Comparison of ENCODE assay signal across 20 cellular contexts in genomic region chr4:125573368-125573767, GRCh38.
"Had no signal": no experiment of that assay in that cellular context is flagged by ENCODE, and none has a peak within 500 bp of the region (broad histone marks: within the 10 kb centered on the region; RNA-seq: fewer than 3 reads in every experiment).

No MANE protein-coding gene starts in this region.

- DNase-seq: Karpas-422, KG1, MG63, NCI-H1092, NCI-H1436 treated with DMSO at 0.1 percent for 48 hours, NCI-H1694, NCI-H187 treated with DMSO at 0.1 percent for 48 hours, NCI-H2081, NCI-H2107, NCI-H2227 treated with DMSO at 0.1 percent for 48 hours, NCI-H524, NCI-H526 treated with DMSO at 0.1 percent for 48 hours, NCI-H748 treated with DMSO at 0.1 percent for 48 hours, PC-3, SHP77, SK-N-SH, SW 1271, T-cell had no signal

- H3K4me3 ChIP-seq: MG63 had no signal

- H3K9ac ChIP-seq: SK-N-SH had no signal

- H3K4me2 ChIP-seq: SK-N-SH had no signal

- H3K9me3 ChIP-seq: MG63, SK-N-SH had no signal

- H3K27me3 ChIP-seq: MG63 had no signal

- H3K36me3 ChIP-seq: MG63 had no signal

- ATAC-seq: Panc1, PC-3, T-cell had no signal

- H3K27ac ChIP-seq: RWPE1 had no signal
